ENCODE assay signal across 9 cellular contexts in the genomic region with DNA sequence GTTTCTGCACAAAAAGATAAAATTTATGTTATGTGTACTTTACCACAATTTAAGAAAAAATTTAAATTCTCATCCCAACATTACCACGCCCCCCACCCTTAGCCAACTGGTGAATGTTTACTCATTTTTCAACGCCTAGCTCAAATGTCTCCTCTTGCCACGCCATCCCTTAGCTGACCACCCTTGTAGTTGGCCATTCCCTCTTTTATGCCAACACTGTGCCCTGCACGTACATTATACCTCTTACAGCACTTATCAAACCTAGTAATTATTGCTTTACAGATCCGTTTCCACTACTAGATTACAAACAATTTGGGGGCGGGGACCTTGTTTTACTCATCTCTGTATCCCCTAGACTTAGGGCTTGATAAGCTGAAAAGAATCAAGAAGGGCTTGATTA.
DNase-seq lines count a peak whose midpoint lies in the region; ATAC-seq and TF ChIP-seq lines count a peak whose summit lies in the region.
"Had no signal": no experiment of that assay in that cellular context is flagged by ENCODE, and none has a peak within 500 bp of the region (broad histone marks: within the 10 kb centered on the region; RNA-seq: fewer than 3 reads in every experiment).

No MANE protein-coding gene starts in this region.

- H3K79me2 ChIP-seq in OCI-LY3 (ENCODE audit: low read length), result peaks cover 16% of the 10 kb centered on the region

- H3K27ac ChIP-seq in OCI-LY3 (ENCODE audit: low read length), result peak overlapping the region; percentile 50; the same call in 1 of the 2 replicates
- H3K27ac ChIP-seq in effector memory CD4-positive, alpha-beta T cell (ENCODE audit: insufficient read depth, low read length, poor library complexity, severe bottlenecking), result no peak overlapping the region
- no peak overlapping the region for H3K27ac ChIP-seq in neutrophil

- no peak for TF ChIP-seq CTCF in GM12875 (IDR thresholded peaks at IDR 0.05; ENCODE audit: borderline replicate concordance, insufficient read depth, low read depth, low read length)
- TF ChIP-seq CTCF in OCI-LY3 (IDR thresholded peaks at IDR 0.05; ENCODE audit: low read depth, low read length), result no peak
- no peak for TF ChIP-seq CTCF in neutrophil (IDR thresholded peaks at IDR 0.05)

- H3K4me2 ChIP-seq in OCI-LY3 (ENCODE audit: low read length), result peak overlapping the region; percentile 92

- peak overlapping the region; percentile 95; the same call in 1 of the 2 replicates for H2AFZ ChIP-seq in OCI-LY3 (ENCODE audit: low read depth, low read length)

- DNase-seq in effector memory CD4-positive, alpha-beta T cell, result no peak
- DNase-seq in AG08395 (ENCODE audit: low spot score), result no peak
- DNase-seq in NK-92 treated with Interleukin-12 subunit alpha and Interleukin-12 subunit beta, amount 100 ng/mL, for 24 hours (lab: John Stamatoyannopoulos, UW), result no peak

- ATAC-seq in GM21737 (IDR thresholded peaks at IDR 0.05; ENCODE audit: unreplicated experiment) (no peak), GM21717 (IDR thresholded peaks at IDR 0.05; ENCODE audit: unreplicated experiment) (no peak)

- no peaks in the 10 kb centered on the region for H4K20me1 ChIP-seq in OCI-LY3 (ENCODE audit: insufficient read depth, low read length)

- H3K36me3 ChIP-seq in OCI-LY3 (replicated peaks; ENCODE audit: low read depth, low read length) (no peaks in the 10 kb centered on the region), neutrophil (no peaks in the 10 kb centered on the region)
- no peaks in the 10 kb centered on the region for H3K36me3 ChIP-seq in effector memory CD4-positive, alpha-beta T cell (ENCODE audit: control insufficient read depth, insufficient read depth, low read length)

- peak overlapping the region; percentile 65 for H3K4me3 ChIP-seq in GM12875 (ENCODE audit: low read depth, low read length)
- H3K4me3 ChIP-seq in OCI-LY3 (ENCODE audit: low read length), result peak overlapping the region; percentile 99
- peak overlapping the region; percentile 55 for H3K4me3 ChIP-seq in effector memory CD4-positive, alpha-beta T cell (ENCODE audit: insufficient read depth, low read depth, low read length, poor library complexity, severe bottlenecking)
- H3K4me3 ChIP-seq in neutrophil (ENCODE audit: low read depth in 1 of 2, low read length in 1 of 2), result peak overlapping the region; percentile 54 to 59
- H3K4me3 ChIP-seq: lung had no signal

- H3K9ac ChIP-seq in OCI-LY3 (ENCODE audit: low read length), result peak overlapping the region; percentile 87

- H3K9me3 ChIP-seq in OCI-LY3 (ENCODE audit: insufficient read depth, low read length), result no peaks in the 10 kb centered on the region
- H3K9me3 ChIP-seq in effector memory CD4-positive, alpha-beta T cell (ENCODE audit: control insufficient read depth, low read length), result no peaks in the 10 kb centered on the region
- H3K9me3 ChIP-seq in neutrophil, result no peaks in the 10 kb centered on the region

- H3K27me3 ChIP-seq in OCI-LY3 (ENCODE audit: low read depth, low read length) (no peaks in the 10 kb centered on the region), neutrophil (no peaks in the 10 kb centered on the region)
- H3K27me3 ChIP-seq in effector memory CD4-positive, alpha-beta T cell (replicated peaks; ENCODE audit: control insufficient read depth, insufficient read depth, low read length, poor library complexity, severe bottlenecking), result no peaks in the 10 kb centered on the region

- H3K4me1 ChIP-seq in OCI-LY3 (ENCODE audit: low read length) (peaks cover 6% of the 10 kb centered on the region; the same call in 1 of the 2 replicates), neutrophil (ENCODE audit: control insufficient read depth in 1 of 2, insufficient read depth in 1 of 2, low read depth in 1 of 2, low read length in 1 of 2) (peaks cover 4 to 7% of the 10 kb centered on the region in 2 experiments)
- peaks cover 2% of the 10 kb centered on the region for H3K4me1 ChIP-seq in effector memory CD4-positive, alpha-beta T cell (ENCODE audit: control insufficient read depth, insufficient read depth, low read length, poor library complexity, severe bottlenecking)
